Comparison of ENCODE assay signal across 8 cellular contexts in genomic region chr13:32538234-32538620, GRCh38. TPM values are rescaled to one million over a fixed set of nuclear protein-coding genes. Genes with fewer than 3 reads are reported as not detected.
DNase-seq lines count a peak whose midpoint lies in the region; ATAC-seq and TF ChIP-seq lines count a peak whose summit lies in the region.

No MANE protein-coding gene starts in this region.

- H3K36me3 Mint-ChIP-seq in activated CD4-positive, alpha-beta memory T cell treated with anti-CD3 and anti-CD28 coated beads for 36 hours, result peaks cover 40% of the 10 kb centered on the region

- peaks cover 46% of the 10 kb centered on the region for H3K4me1 Mint-ChIP-seq in activated CD4-positive, alpha-beta memory T cell treated with anti-CD3 and anti-CD28 coated beads for 36 hours (ENCODE audit: low read depth)

- DNase-seq in EL (peak; percentile 52), foreskin fibroblast (peak; percentile 15 to 57), omental fat pad (ENCODE audit: low spot score) (peak; percentile 24), kidney glomerular epithelial cell (lab: John Stamatoyannopoulos, UW) (no peak), NCI-H82 treated with DMSO at 0.1 percent for 48 hours (lab: John Stamatoyannopoulos, UW; ENCODE audit: unreplicated experiment) (no peak)
- DNase-seq in activated CD4-positive, alpha-beta memory T cell treated with anti-CD3 and anti-CD28 coated beads for 36 hours, result no peak

- peak overlapping the region; percentile 100 for H3K27ac Mint-ChIP-seq in activated CD4-positive, alpha-beta memory T cell treated with anti-CD3 and anti-CD28 coated beads for 36 hours

- POLR2A ChIA-PET in activated CD4-positive, alpha-beta memory T cell treated with anti-CD3 and anti-CD28 coated beads for 36 hours (lab: Charles Lee), result interaction anchor here (1.0 to 2.2 kb wide), 7 partner anchors 10 to 223 kb away, joined by 3 to 13 read pairs (median 5); partner anchors contain the start of genes BRCA2, N4BP2L1, PDS5B and ZAR1L

- H3K4me3 Mint-ChIP-seq in activated CD4-positive, alpha-beta memory T cell treated with anti-CD3 and anti-CD28 coated beads for 36 hours, result peak overlapping the region; percentile 99

- H3K27me3 Mint-ChIP-seq in activated CD4-positive, alpha-beta memory T cell treated with anti-CD3 and anti-CD28 coated beads for 36 hours, result peaks cover 2% of the 10 kb centered on the region

- TF ChIP-seq CTCF in foreskin fibroblast (IDR thresholded peaks at IDR 0.05; ENCODE audit: low read depth, low read length) (no peak), omental fat pad (IDR thresholded peaks at IDR 0.05) (no peak)

- CTCF ChIA-PET in activated CD4-positive, alpha-beta memory T cell treated with anti-CD3 and anti-CD28 coated beads for 36 hours (lab: Charles Lee), result interaction anchor here (1.1 to 2.6 kb wide), 7 partner anchors 12 to 101 kb away, joined by 3 to 10 read pairs (median 6); partner anchors contain the start of gene PDS5B

- no peaks in the 10 kb centered on the region for H3K9me3 Mint-ChIP-seq in activated CD4-positive, alpha-beta memory T cell treated with anti-CD3 and anti-CD28 coated beads for 36 hours

- intact Hi-C loops in activated CD4-positive, alpha-beta memory T cell treated with anti-CD3 and anti-CD28 coated beads for 36 hours (cut with micrococcal nuclease), result loop anchor here (1.0 to 5.0 kb wide), 10 partner anchors 8 to 1184 kb away; partner anchors contain the start of genes N4BP2L1 and PDS5B

- peak overlapping the region; percentile 84 to 99 for H3K4me3 ChIP-seq in foreskin fibroblast (ENCODE audit: low read depth in 1 of 2, low read length in 2 of 2)

- ATAC-seq in GM19455 (IDR thresholded peaks at IDR 0.05; ENCODE audit: unreplicated experiment), result peak; percentile 82
- ATAC-seq in HG03442 (IDR thresholded peaks at IDR 0.05; ENCODE audit: unreplicated experiment), result peak; percentile 72
- peak; percentile 85 for ATAC-seq in omental fat pad (ENCODE audit: low FRiP score)

RNA-seq across cellular contexts. Expression of gene N4BP2L2, which starts 0.4 kb away (rescaled TPM):
- 100 to 1,000 TPM in 1 of 2 experiments, 10 to 100 TPM in 1; 86.6 to 102 TPM for total RNA-seq in activated CD4-positive, alpha-beta memory T cell treated with anti-CD3 and anti-CD28 coated beads for 36 hours
- total RNA-seq in omental fat pad, result 100 to 1,000 TPM in 3 of 4 donors, 10 to 100 TPM in 1; 95.2 to 202 (median 136) TPM

RNA-seq across cellular contexts. Expression of gene PDS5B, which starts 48.0 kb away (rescaled TPM):
- total RNA-seq in activated CD4-positive, alpha-beta memory T cell treated with anti-CD3 and anti-CD28 coated beads for 36 hours, result 10 to 100 TPM; 59.4 to 61.7 TPM
- total RNA-seq in omental fat pad, result 10 to 100 TPM; 20.4 to 55.0 (median 25.8) TPM

Comparison
In these comparisons a context has a peak if more than half of its experiments do, and no peak if none do; other contexts are left out.
1. DNase-seq: peak in EL (single experiment), foreskin fibroblast (2 of 2) and omental fat pad (single experiment); none in activated CD4-positive, alpha-beta memory T cell treated with anti-CD3 and anti-CD28 coated beads for 36 hours (single experiment), kidney glomerular epithelial cell (single experiment) and NCI-H82 treated with DMSO at 0.1 percent for 48 hours (single experiment).
2. Peak in every context shown above with its lines, with median percentiles within 50 percentile points of each other: ATAC-seq.